ENCODE assay signal across 8 cellular contexts in genomic region chr11:93197383-93198220, GRCh38. TPM values are rescaled to one million over a fixed set of nuclear protein-coding genes. Genes with fewer than 3 reads are reported as not detected.
DNase-seq lines count a peak whose midpoint lies in the region; ATAC-seq and TF ChIP-seq lines count a peak whose summit lies in the region.

TSS of gene SLC36A4 (minus strand) at chr11:93197991. CDS start at chr11:93197832, 159 bp downstream.

- ATAC-seq in GM18870 (IDR thresholded peaks at IDR 0.05; ENCODE audit: unreplicated experiment) (peak; percentile 83), HG03108 (IDR thresholded peaks at IDR 0.05; ENCODE audit: unreplicated experiment) (peak; percentile 91)

- H3K4me3 ChIP-seq in ACC112 (ENCODE audit: low read depth, low read length), result peak within 1 kb of the TSS; percentile 92
- peak within 1 kb of the TSS; percentile 52 to 85 (median 66) for H3K4me3 ChIP-seq in spleen

- H2AFZ ChIP-seq in ACC112 (ENCODE audit: low read length, unreplicated experiment), result peak within 1 kb of the TSS; percentile 100

- H3K4me1 ChIP-seq in ACC112 (ENCODE audit: control insufficient read depth, insufficient read depth, low read length, unreplicated experiment) (peaks cover 3% of the 10 kb centered on the region), spleen (peaks cover 0 to 66% (median 15%) of the 10 kb centered on the region in 6 donors)

- intact Hi-C loops in spleen (cut with DNase I; ENCODE audit: low total_unique reads), result no loop called here

- TF ChIP-seq CTCF in spleen (IDR thresholded peaks at IDR 0.05 in 8 of 11, conservative IDR thresholded peaks at IDR 0.05 in 3 of 11), result no peak

- DNase-seq in NCI-H2196 (lab: John Stamatoyannopoulos, UW; ENCODE audit: unreplicated experiment) (peak; percentile 69), caudate nucleus (lab: John Stamatoyannopoulos, UW) (peak in 60 of 61 donors; percentile 13 to 95 (median 81)), inferior parietal cortex (ENCODE audit: extremely low spot score) (peak; percentile 85), spleen (peak; percentile 97)
- DNase-seq in activated CD4-positive, CD25-positive, alpha-beta regulatory T cell (lab: John Stamatoyannopoulos, UW), result peak; percentile 48 to 59 (median 53)

- no peaks in the 10 kb centered on the region for H3K9me3 ChIP-seq in spleen

- WGBS in spleen, 5 donors, result 0 to 1% (median 0%) methylated on average over 49 to 82 of the region's 82 CpGs

- H3K27me3 ChIP-seq in ACC112 (ENCODE audit: insufficient read depth, low read length) (peaks cover 31% of the 10 kb centered on the region), spleen (replicated peaks in 1 of 7) (no peaks in the 10 kb centered on the region)

- peak within 1 kb of the TSS; percentile 92 for H3K27ac ChIP-seq in ACC112 (ENCODE audit: low read depth, low read length)
- peak within 1 kb of the TSS; percentile 95 for H3K27ac ChIP-seq in caudate nucleus (ENCODE audit: low read depth, low read length)
- H3K27ac ChIP-seq in spleen, result peak within 1 kb of the TSS; percentile 95 to 100 (median 98)

- TF ChIP-seq POLR2A in spleen (IDR thresholded peaks at IDR 0.05), result peak in 1 of 3 donors; percentile 63

- peaks cover 36% of the 10 kb centered on the region for H3K79me2 ChIP-seq in ACC112 (ENCODE audit: control insufficient read depth, insufficient read depth, low read length, unreplicated experiment)

- H3K36me3 ChIP-seq in ACC112 (ENCODE audit: insufficient read depth, low read length), result no peaks in the 10 kb centered on the region
- no peaks in the 10 kb centered on the region for H3K36me3 ChIP-seq in spleen

RNA-seq across cellular contexts. Expression of gene SLC36A4, which starts in this region (rescaled TPM):
- 10 to 100 TPM; 14.0 to 41.4 (median 19.1) TPM for total RNA-seq in spleen
- polyA plus RNA-seq in spleen, result 1 to 10 TPM; 2.6 to 3.6 (median 3.4) TPM

Comparison
In these comparisons a context has a peak if more than half of its experiments do, and no peak if none do; other contexts are left out.
1. Peak in every context shown above with its lines: DNase-seq, ATAC-seq, H3K4me3 ChIP-seq and H3K27ac ChIP-seq.